ENCODE assay signal across 22 cellular contexts in the genomic region with DNA sequence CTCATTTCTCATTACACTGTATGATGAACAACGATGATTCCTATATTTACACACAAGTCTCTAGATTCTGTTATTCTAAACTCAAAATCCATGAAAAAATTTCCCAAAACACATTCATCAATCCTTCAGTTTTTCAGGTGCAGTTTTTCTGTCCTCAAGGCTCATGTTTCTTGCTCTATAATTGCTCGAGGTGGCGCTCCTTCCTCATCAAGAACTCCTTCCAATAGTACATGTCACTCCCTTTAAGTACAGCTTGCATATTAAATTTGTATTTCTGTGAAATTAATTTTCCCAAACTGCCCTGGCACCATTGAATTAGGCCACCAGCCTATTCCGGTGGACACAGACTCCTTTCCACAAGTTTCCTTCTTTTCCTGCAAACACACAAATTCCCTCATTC.
A peak's percentile ranks its signal among the peaks of the same experiment; 100 is the strongest.
DNase-seq lines count a peak whose midpoint lies in the region; ATAC-seq and TF ChIP-seq lines count a peak whose summit lies in the region.
"Had no signal": no experiment of that assay in that cellular context is flagged by ENCODE, and none has a peak within 500 bp of the region (broad histone marks: within the 10 kb centered on the region; RNA-seq: fewer than 3 reads in every experiment).

No MANE protein-coding gene starts in this region.

- no peaks in the 10 kb centered on the region for H3K36me3 Mint-ChIP-seq in GM23338 (ENCODE audit: low read depth)
- no peaks in the 10 kb centered on the region for H3K36me3 Mint-ChIP-seq in endodermal cell (ENCODE audit: low read depth)
- H3K36me3 Mint-ChIP-seq: stimulated activated naive B cell treated with anti-CD40 and anti-IgM and Interleukin-4, amounts not matched to agents 10 μg/mL and 1 μg/mL and 100 μg/mL, for 72 hours; T-cell had no signal

- H3K4me2 ChIP-seq in GM23338, result no peak overlapping the region
- H3K4me2 ChIP-seq: A549, BLaER1 had no signal

- H3K79me2 ChIP-seq in GM23338 (replicated peaks; ENCODE audit: insufficient read depth), result no peaks in the 10 kb centered on the region

- no peaks in the 10 kb centered on the region for H3K4me1 ChIP-seq in GM23338 (ENCODE audit: insufficient read depth)
- H3K4me1 ChIP-seq in endodermal cell (ENCODE audit: control insufficient read depth, insufficient read depth, low read length), result no peaks in the 10 kb centered on the region
- H3K4me1 ChIP-seq: A549, BLaER1 had no signal

- H3K27me3 ChIP-seq in GM23338 (ENCODE audit: insufficient read depth), result no peaks in the 10 kb centered on the region
- H3K27me3 ChIP-seq in endodermal cell (ENCODE audit: control insufficient read depth, insufficient read depth, low read length, poor library complexity, severe bottlenecking), result no peaks in the 10 kb centered on the region
- H3K27me3 ChIP-seq: BLaER1, brain microvascular endothelial cell had no signal

- H3K9me3 ChIP-seq in endodermal cell (ENCODE audit: control insufficient read depth, low read length), result no peaks in the 10 kb centered on the region
- H3K9me3 ChIP-seq: A549, BLaER1, thoracic aorta had no signal

- 92 to 100% methylated on average over 1 to 4 of the region's 4 CpGs for WGBS in endodermal cell (ENCODE audit: insufficient coverage in 1 of 2, insufficient read length in 1 of 2), 2 experiments

- H3K27ac ChIP-seq in GM23338 (ENCODE audit: low read depth) (no peak overlapping the region), endodermal cell (ENCODE audit: low read depth, low read length) (no peak overlapping the region)
- H3K27ac ChIP-seq: A549, BLaER1, brain microvascular endothelial cell, thoracic aorta had no signal

- H3K27ac Mint-ChIP-seq in GM23338 (no peak overlapping the region), endodermal cell (no peak overlapping the region)
- H3K27ac Mint-ChIP-seq: stimulated activated naive B cell treated with anti-CD40 and anti-IgM and Interleukin-4, amounts not matched to agents 10 μg/mL and 1 μg/mL and 100 μg/mL, for 72 hours; T-cell had no signal

- no peak overlapping the region for H3K9ac ChIP-seq in endodermal cell (ENCODE audit: extremely low read depth, low read length, poor library complexity, severe bottlenecking)
- H3K9ac ChIP-seq: BLaER1 had no signal

- no peaks in the 10 kb centered on the region for H3K9me3 Mint-ChIP-seq in GM23338
- H3K9me3 Mint-ChIP-seq in endodermal cell, result no peaks in the 10 kb centered on the region

- H3K36me3 ChIP-seq in GM23338 (ENCODE audit: insufficient read depth), result no peaks in the 10 kb centered on the region
- no peaks in the 10 kb centered on the region for H3K36me3 ChIP-seq in endodermal cell (ENCODE audit: control insufficient read depth, insufficient read depth, low read length)
- H3K36me3 ChIP-seq: BLaER1, brain microvascular endothelial cell, thoracic aorta had no signal

- DNase-seq in NCI-H1694 (lab: John Stamatoyannopoulos, UW), result peak; percentile 0
- DNase-seq in NCI-H1694 treated with DMSO at 0.1 percent for 48 hours (lab: John Stamatoyannopoulos, UW), result no peak
- DNase-seq in GM23338 (ENCODE audit: low spot score), result peak; percentile 18
- DNase-seq in NCI-H69 (lab: John Stamatoyannopoulos, UW), result peak; percentile 16
- DNase-seq in endodermal cell, result no peak
- no peak for DNase-seq in activated T-cell treated with anti-CD3 and anti-CD28 coated beads, Interleukin-2, amount 50 U/mL, for 48 hours
- DNase-seq in NCI-H2029 (lab: John Stamatoyannopoulos, UW), result no peak
- DNase-seq: activated CD4-positive, alpha-beta T cell treated with anti-CD3 and anti-CD28 coated beads, Interleukin-2, amount 50 U/mL, for 1 hour; activated CD8-positive, alpha-beta memory T cell treated with anti-CD3 and anti-CD28 coated beads, Interleukin-2, amount 50 U/mL, for 4 hours; brain microvascular endothelial cell; GF-D8; head of caudate nucleus; left colon; NCI-H1930; NCI-H345; Right ventricle myocardium superior; stimulated activated naive B cell treated with anti-CD40 and anti-IgM and Interleukin-4, amounts not matched to agents 10 μg/mL and 1 μg/mL and 100 μg/mL, for 72 hours; T-cell had no signal

- TF ChIP-seq CTCF in GM23338 (conservative IDR thresholded peaks at IDR 0.05; ENCODE audit: low read depth in 2 of 2) (peak; percentile 33 to 48), endodermal cell (conservative IDR thresholded peaks at IDR 0.05) (peak; percentile 14)

- H4K20me1 ChIP-seq in GM23338 (replicated peaks; ENCODE audit: insufficient read depth), result no peaks in the 10 kb centered on the region
- H4K20me1 ChIP-seq: BLaER1 had no signal

- H3K4me3 ChIP-seq in GM23338 (no peak overlapping the region), endodermal cell (ENCODE audit: low read length) (no peak overlapping the region)
- H3K4me3 ChIP-seq: A549, BLaER1, thoracic aorta had no signal

- H3K27me3 Mint-ChIP-seq in GM23338 (ENCODE audit: insufficient read depth, low read depth, poor library complexity) (peaks cover 2% of the 10 kb centered on the region), endodermal cell (ENCODE audit: insufficient read depth) (no peaks in the 10 kb centered on the region)
- H3K27me3 Mint-ChIP-seq: stimulated activated naive B cell treated with anti-CD40 and anti-IgM and Interleukin-4, amounts not matched to agents 10 μg/mL and 1 μg/mL and 100 μg/mL, for 72 hours had no signal

- no peak overlapping the region for H3K4me3 Mint-ChIP-seq in GM23338
- no peak overlapping the region for H3K4me3 Mint-ChIP-seq in endodermal cell
- H3K4me3 Mint-ChIP-seq: stimulated activated naive B cell treated with anti-CD40 and anti-IgM and Interleukin-4, amounts not matched to agents 10 μg/mL and 1 μg/mL and 100 μg/mL, for 72 hours; T-cell had no signal

- H3K4me1 Mint-ChIP-seq in GM23338 (no peaks in the 10 kb centered on the region; the same call in 2 of the 3 replicates), endodermal cell (no peaks in the 10 kb centered on the region)
- H3K4me1 Mint-ChIP-seq: stimulated activated naive B cell treated with anti-CD40 and anti-IgM and Interleukin-4, amounts not matched to agents 10 μg/mL and 1 μg/mL and 100 μg/mL, for 72 hours; T-cell had no signal

- no peak for ATAC-seq in GM23338
- ATAC-seq in GM21447 (IDR thresholded peaks at IDR 0.05; ENCODE audit: unreplicated experiment), result no peak
- ATAC-seq: A549; left colon; stimulated activated naive B cell treated with anti-CD40 and anti-IgM and Interleukin-4, amounts not matched to agents 10 μg/mL and 1 μg/mL and 100 μg/mL, for 72 hours; T-cell had no signal

- no peak overlapping the region for H2AFZ ChIP-seq in GM23338

- H3K9me2 ChIP-seq in GM23338 (ENCODE audit: insufficient read depth), result no peaks in the 10 kb centered on the region

- no peaks in the 10 kb centered on the region for H3F3A ChIP-seq in GM23338 (replicated peaks; ENCODE audit: low read depth)

TF ChIP-seq in GM23338, 12 proteins besides CTCF, POLR2A, EP300 and RAD21 (continues in another document):
- TF ChIP-seq STAT1 (IDR thresholded peaks at IDR 0.05; ENCODE audit: unreplicated experiment), result no peak
- no peak for TF ChIP-seq ZNF331 (CRISPR knock-in tag; IDR thresholded peaks at IDR 0.05; ENCODE audit: low read depth)
- TF ChIP-seq POLR2AphosphoS5 (IDR thresholded peaks at IDR 0.05; ENCODE audit: low read depth), result no peak
- TF ChIP-seq, protein P1, sequence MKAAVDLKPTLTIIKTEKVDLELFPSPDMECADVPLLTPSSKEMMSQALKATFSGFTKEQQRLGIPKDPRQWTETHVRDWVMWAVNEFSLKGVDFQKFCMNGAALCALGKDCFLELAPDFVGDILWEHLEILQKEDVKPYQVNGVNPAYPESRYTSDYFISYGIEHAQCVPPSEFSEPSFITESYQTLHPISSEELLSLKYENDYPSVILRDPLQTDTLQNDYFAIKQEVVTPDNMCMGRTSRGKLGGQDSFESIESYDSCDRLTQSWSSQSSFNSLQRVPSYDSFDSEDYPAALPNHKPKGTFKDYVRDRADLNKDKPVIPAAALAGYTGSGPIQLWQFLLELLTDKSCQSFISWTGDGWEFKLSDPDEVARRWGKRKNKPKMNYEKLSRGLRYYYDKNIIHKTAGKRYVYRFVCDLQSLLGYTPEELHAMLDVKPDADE (IDR thresholded peaks at IDR 0.05), result no peak
- TF ChIP-seq, protein P2, sequence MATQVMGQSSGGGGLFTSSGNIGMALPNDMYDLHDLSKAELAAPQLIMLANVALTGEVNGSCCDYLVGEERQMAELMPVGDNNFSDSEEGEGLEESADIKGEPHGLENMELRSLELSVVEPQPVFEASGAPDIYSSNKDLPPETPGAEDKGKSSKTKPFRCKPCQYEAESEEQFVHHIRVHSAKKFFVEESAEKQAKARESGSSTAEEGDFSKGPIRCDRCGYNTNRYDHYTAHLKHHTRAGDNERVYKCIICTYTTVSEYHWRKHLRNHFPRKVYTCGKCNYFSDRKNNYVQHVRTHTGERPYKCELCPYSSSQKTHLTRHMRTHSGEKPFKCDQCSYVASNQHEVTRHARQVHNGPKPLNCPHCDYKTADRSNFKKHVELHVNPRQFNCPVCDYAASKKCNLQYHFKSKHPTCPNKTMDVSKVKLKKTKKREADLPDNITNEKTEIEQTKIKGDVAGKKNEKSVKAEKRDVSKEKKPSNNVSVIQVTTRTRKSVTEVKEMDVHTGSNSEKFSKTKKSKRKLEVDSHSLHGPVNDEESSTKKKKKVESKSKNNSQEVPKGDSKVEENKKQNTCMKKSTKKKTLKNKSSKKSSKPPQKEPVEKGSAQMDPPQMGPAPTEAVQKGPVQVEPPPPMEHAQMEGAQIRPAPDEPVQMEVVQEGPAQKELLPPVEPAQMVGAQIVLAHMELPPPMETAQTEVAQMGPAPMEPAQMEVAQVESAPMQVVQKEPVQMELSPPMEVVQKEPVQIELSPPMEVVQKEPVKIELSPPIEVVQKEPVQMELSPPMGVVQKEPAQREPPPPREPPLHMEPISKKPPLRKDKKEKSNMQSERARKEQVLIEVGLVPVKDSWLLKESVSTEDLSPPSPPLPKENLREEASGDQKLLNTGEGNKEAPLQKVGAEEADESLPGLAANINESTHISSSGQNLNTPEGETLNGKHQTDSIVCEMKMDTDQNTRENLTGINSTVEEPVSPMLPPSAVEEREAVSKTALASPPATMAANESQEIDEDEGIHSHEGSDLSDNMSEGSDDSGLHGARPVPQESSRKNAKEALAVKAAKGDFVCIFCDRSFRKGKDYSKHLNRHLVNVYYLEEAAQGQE (IDR thresholded peaks at IDR 0.05; ENCODE audit: unreplicated experiment), result no peak

Comparison
In these comparisons a context has a peak if more than half of its experiments do, and no peak if none do; other contexts are left out.
1. DNase-seq: peak in NCI-H1694 (single experiment), GM23338 (single experiment) and NCI-H69 (single experiment); none in NCI-H1694 treated with DMSO at 0.1 percent for 48 hours (single experiment), endodermal cell (single experiment), activated T-cell treated with anti-CD3 and anti-CD28 coated beads, Interleukin-2, amount 50 U/mL, for 48 hours (0 of 2) and NCI-H2029 (single experiment).